In the genomic region with DNA sequence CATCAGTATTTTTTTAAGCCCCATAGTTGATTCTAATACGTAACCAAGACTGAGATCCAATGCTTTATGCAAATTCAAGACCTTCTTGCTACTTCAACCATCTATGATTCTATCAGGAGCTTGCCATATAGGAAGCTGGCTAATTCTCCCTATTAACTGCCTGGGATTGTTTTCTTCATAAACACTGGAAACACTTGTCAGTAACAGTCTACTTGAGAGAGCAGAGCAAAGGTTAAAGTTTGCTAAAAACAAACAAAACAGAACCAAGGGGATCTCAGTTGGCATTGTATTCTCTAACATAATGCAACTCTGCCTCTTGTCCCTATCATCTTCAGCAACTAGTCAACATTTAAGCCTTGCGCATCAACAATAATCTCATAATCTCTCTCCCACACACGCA, we compare ENCODE assay signal across 21 cellular contexts. TPM values are rescaled to one million over a fixed set of nuclear protein-coding genes. Genes with fewer than 3 reads are reported as not detected.
A peak's percentile ranks its signal among the peaks of the same experiment; 100 is the strongest.
DNase-seq lines count a peak whose midpoint lies in the region; ATAC-seq, FAIRE-seq and TF ChIP-seq lines count a peak whose summit lies in the region.
"Had no signal": no experiment of that assay in that cellular context is flagged by ENCODE, and none has a peak within 500 bp of the region (broad histone marks: within the 10 kb centered on the region; RNA-seq: fewer than 3 reads in every experiment).

No MANE protein-coding gene starts in this region.

- POLR2A ChIA-PET in A549 (lab: Yijun Ruan, JAX) = no interaction called here

- no peak for ATAC-seq in A549
- peak; percentile 53 for ATAC-seq in left lobe of liver
- ATAC-seq in right lobe of liver = peak in 3 of 4 donors; percentile 64 to 80 (median 74)
- ATAC-seq in HG03135 (IDR thresholded peaks at IDR 0.05; ENCODE audit: unreplicated experiment) = no peak
- ATAC-seq: CD8-positive, alpha-beta T cell had no signal

- TF ChIP-seq POLR2A in A549 (IDR thresholded peaks at IDR 0.05; ENCODE audit: low read length) (no peak), right lobe of liver (IDR thresholded peaks at IDR 0.05) (no peak)

- no peak for TF ChIP-seq EP300 in A549 (IDR thresholded peaks at IDR 0.05)

- TF ChIP-seq CTCF in A549 (IDR thresholded peaks at IDR 0.05) (no peak), right lobe of liver (IDR thresholded peaks at IDR 0.05) (no peak)

- no peak for TF ChIP-seq RAD21 in A549 (conservative IDR thresholded peaks at IDR 0.05 in 1 of 2, IDR thresholded peaks at IDR 0.05 in 1 of 2)

- no peaks in the 10 kb centered on the region for H3K9me3 ChIP-seq in A549
- no peaks in the 10 kb centered on the region for H3K9me3 ChIP-seq in right lobe of liver
- H3K9me3 ChIP-seq: BLaER1, Caco-2 had no signal

- intact Hi-C loops in right lobe of liver (cut with DNase I) = no loop called here

- FAIRE-seq in A549 (lab: Jason Lieb, UNC) = no peak
- FAIRE-seq: GM12891, GM18507, H1 had no signal

- H3K4me3 ChIP-seq in A549 (no peak overlapping the region), right lobe of liver (no peak overlapping the region)
- H3K4me3 ChIP-seq: BLaER1 had no signal

- no peak overlapping the region for H3K27ac ChIP-seq in A549
- no peak overlapping the region for H3K27ac ChIP-seq in right lobe of liver
- H3K27ac ChIP-seq: BLaER1, C4-2B had no signal

- no peaks in the 10 kb centered on the region for H3K36me3 ChIP-seq in right lobe of liver
- H3K36me3 ChIP-seq: BLaER1 had no signal

- CTCF ChIA-PET in A549 (lab: Yijun Ruan, JAX) = interaction anchor here (1.3 to 1.8 kb wide), 4 partner anchors 19 to 135 kb away, joined by 3 to 4 read pairs (median 3); no protein-coding TSS in a partner anchor

- WGBS in A549 (ENCODE audit: missing lambda C conversion rate) = 87% methylated on average over 3 of the region's 3 CpGs
- 51% methylated on average over 3 of the region's 3 CpGs for WGBS in right lobe of liver (ENCODE audit: insufficient coverage, low coverage, low lambda C conversion rate, missing lambda C conversion rate)

- H3K4me1 ChIP-seq in A549 = peaks cover 6% of the 10 kb centered on the region; the same call in 1 of the 3 replicates
- H3K4me1 ChIP-seq in right lobe of liver = peaks cover 0 to 11% (median 5%) of the 10 kb centered on the region in 4 donors
- H3K4me1 ChIP-seq: BLaER1 had no signal

- no peaks in the 10 kb centered on the region for H3K27me3 ChIP-seq in right lobe of liver
- H3K27me3 ChIP-seq: BLaER1 had no signal

- peak overlapping the region; percentile 34; the same call in 1 of the 3 replicates for H3K4me2 ChIP-seq in A549
- H3K4me2 ChIP-seq: BLaER1 had no signal

- no peak for DNase-seq in A549 (ENCODE audit: low read depth in 1 of 2, low spot score in 1 of 2)
- DNase-seq in DMS53 treated with DMSO at 0.1 percent for 48 hours (lab: John Stamatoyannopoulos, UW; ENCODE audit: unreplicated experiment) = peak; percentile 4
- DNase-seq in left lobe of liver (ENCODE audit: low spot score) = no peak
- no peak for DNase-seq in right lobe of liver
- no peak for DNase-seq in SW 1271 (lab: John Stamatoyannopoulos, UW)
- no peak for DNase-seq in AG20443 (ENCODE audit: low spot score)
- DNase-seq: 8988T; Caco-2; CD4-positive, CD25-positive, alpha-beta regulatory T cell; CD8-positive, alpha-beta T cell; DMS153; DMS79 treated with DMSO at 0.1 percent for 48 hours; GF-D8; H7; HCEC 1CT had no signal

TF ChIP-seq in A549, 52 proteins besides CTCF, POLR2A, EP300 and RAD21:
- TF ChIP-seq MAZ (IDR thresholded peaks at IDR 0.05; ENCODE audit: borderline replicate concordance, low read depth, low read length) = no peak
- TF ChIP-seq, protein P1, sequence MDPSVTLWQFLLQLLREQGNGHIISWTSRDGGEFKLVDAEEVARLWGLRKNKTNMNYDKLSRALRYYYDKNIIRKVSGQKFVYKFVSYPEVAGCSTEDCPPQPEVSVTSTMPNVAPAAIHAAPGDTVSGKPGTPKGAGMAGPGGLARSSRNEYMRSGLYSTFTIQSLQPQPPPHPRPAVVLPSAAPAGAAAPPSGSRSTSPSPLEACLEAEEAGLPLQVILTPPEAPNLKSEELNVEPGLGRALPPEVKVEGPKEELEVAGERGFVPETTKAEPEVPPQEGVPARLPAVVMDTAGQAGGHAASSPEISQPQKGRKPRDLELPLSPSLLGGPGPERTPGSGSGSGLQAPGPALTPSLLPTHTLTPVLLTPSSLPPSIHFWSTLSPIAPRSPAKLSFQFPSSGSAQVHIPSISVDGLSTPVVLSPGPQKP (IDR thresholded peaks at IDR 0.05; ENCODE audit: low read depth, low read length) = no peak

RNA-seq across cellular contexts. Expression of a gene that starts 21.0 kb away (rescaled TPM):
- 105 and 149 TPM in 2 replicates for polyA plus RNA-seq in A549 (2011; rRNA removed)
- 21.5 and 22.9 TPM in 2 replicates for polyA plus RNA-seq in A549 (2012; cell fraction: cytosol; rRNA removed)
- polyA plus RNA-seq in A549 (2012; cell fraction: nucleus; rRNA removed) = 9.2 and 10.1 TPM in 2 replicates
- 70.4 to 83.1 TPM (median 76.3 TPM) in 3 replicates for polyA plus RNA-seq in A549 (2017; fragmentation: RNase III; extraction: RNeasy Plus Mini Kit Qiagen cat#74134 plus additional on column Dnase treatment)
- 55.8 and 66.5 TPM in 2 replicates for polyA minus RNA-seq in A549 (2011; rRNA and poly(A)+ RNA removed)
- total RNA-seq in left lobe of liver = 12.4 TPM
- total RNA-seq in right lobe of liver = 10 to 100 TPM; 14.8 to 44.0 (median 27.3) TPM

Comparison
In these comparisons a context has a peak if more than half of its experiments do, and no peak if none do; other contexts are left out.
1. ATAC-seq: peak in left lobe of liver (single experiment) and right lobe of liver (3 of 4); none in A549 (0 of 2) and HG03135 (single experiment).